ENCODE assay signal across 8 cellular contexts in the genomic region with DNA sequence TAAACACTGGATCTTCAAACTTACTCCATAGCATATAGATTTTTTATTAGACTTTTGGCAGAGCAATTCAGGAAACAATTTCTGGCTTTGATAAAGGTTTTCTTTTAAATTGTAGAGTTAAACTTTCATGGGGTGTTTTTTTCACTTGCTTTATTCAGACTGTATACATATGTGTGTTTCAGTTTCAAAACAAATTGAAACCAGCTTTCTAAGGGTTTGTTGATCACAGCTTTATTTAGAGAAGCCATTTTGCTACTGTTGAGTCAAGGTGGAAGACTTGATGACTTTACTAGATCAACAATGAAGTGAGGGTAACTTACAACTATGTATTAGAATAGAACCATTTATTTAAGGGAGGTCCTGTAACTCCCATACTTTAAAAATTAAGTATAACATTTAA. TPM values are rescaled to one million over a fixed set of nuclear protein-coding genes. Genes with fewer than 3 reads are reported as not detected.
A peak's percentile ranks its signal among the peaks of the same experiment; 100 is the strongest.
DNase-seq lines count a peak whose midpoint lies in the region; ATAC-seq and TF ChIP-seq lines count a peak whose summit lies in the region.

No MANE protein-coding gene starts in this region.

- H3K9me3 Mint-ChIP-seq in CD8-positive, alpha-beta T cell = no peaks in the 10 kb centered on the region
- H3K9me3 Mint-ChIP-seq in activated naive CD8-positive, alpha-beta T cell treated with anti-CD3 and anti-CD28 coated beads, Interleukin-2, amount 50 U/mL, for 24 hours = no peaks in the 10 kb centered on the region

- peaks cover 34% of the 10 kb centered on the region for H3K36me3 Mint-ChIP-seq in CD8-positive, alpha-beta T cell
- peaks cover 26% of the 10 kb centered on the region for H3K36me3 Mint-ChIP-seq in activated naive CD8-positive, alpha-beta T cell treated with anti-CD3 and anti-CD28 coated beads, Interleukin-2, amount 50 U/mL, for 24 hours (ENCODE audit: low read depth)

- H3K27me3 Mint-ChIP-seq in CD8-positive, alpha-beta T cell (ENCODE audit: low read depth) = no peaks in the 10 kb centered on the region
- H3K27me3 Mint-ChIP-seq in activated naive CD8-positive, alpha-beta T cell treated with anti-CD3 and anti-CD28 coated beads, Interleukin-2, amount 50 U/mL, for 24 hours = no peaks in the 10 kb centered on the region

- DNase-seq in CD8-positive, alpha-beta T cell = no peak
- DNase-seq in activated naive CD8-positive, alpha-beta T cell treated with anti-CD3 and anti-CD28 coated beads, Interleukin-2, amount 50 U/mL, for 24 hours = no peak
- no peak for DNase-seq in 8988T
- DNase-seq in NCI-H446 treated with DMSO at 0.1 percent for 48 hours (lab: John Stamatoyannopoulos, UW) = no peak
- DNase-seq in HT-29 (ENCODE audit: low spot score) = no peak
- no peak for DNase-seq in activated effector memory CD4-positive, alpha-beta T cell treated with anti-CD3 and anti-CD28 coated beads, Interleukin-2, amount 50 U/mL, for 16 hours

- TF ChIP-seq CTCF in CD8-positive, alpha-beta T cell (IDR thresholded peaks at IDR 0.05) = no peak

- no peak overlapping the region for H3K27ac ChIP-seq in CD8-positive, alpha-beta T cell (ENCODE audit: low read depth, low read length)

- no peaks in the 10 kb centered on the region for H3K27me3 ChIP-seq in CD8-positive, alpha-beta T cell (ENCODE audit: insufficient read depth, low read length)

- CTCF ChIA-PET in CD8-positive, alpha-beta T cell (lab: Charles Lee) = no interaction called here

- H3K9me3 ChIP-seq in CD8-positive, alpha-beta T cell (ENCODE audit: low read length) = no peaks in the 10 kb centered on the region

- no peak overlapping the region for H3K4me3 ChIP-seq in CD8-positive, alpha-beta T cell (ENCODE audit: low read depth, low read length)

- H3K4me1 ChIP-seq in CD8-positive, alpha-beta T cell (ENCODE audit: insufficient read depth, low read length) = peaks cover 32% of the 10 kb centered on the region

- no peaks in the 10 kb centered on the region for H3K36me3 ChIP-seq in CD8-positive, alpha-beta T cell (ENCODE audit: insufficient read depth, low read length)

- peak overlapping the region; percentile 93 for H3K4me3 Mint-ChIP-seq in CD8-positive, alpha-beta T cell
- peak overlapping the region; percentile 88 for H3K4me3 Mint-ChIP-seq in activated naive CD8-positive, alpha-beta T cell treated with anti-CD3 and anti-CD28 coated beads, Interleukin-2, amount 50 U/mL, for 24 hours

- no peak for ATAC-seq in CD8-positive, alpha-beta T cell
- ATAC-seq in GM19395 (IDR thresholded peaks at IDR 0.05; ENCODE audit: unreplicated experiment) = peak; percentile 70
- peak; percentile 55 for ATAC-seq in HG03135 (IDR thresholded peaks at IDR 0.05; ENCODE audit: unreplicated experiment)
- ATAC-seq in activated naive CD8-positive, alpha-beta T cell treated with anti-CD3 and anti-CD28 coated beads, Interleukin-2, amount 50 U/mL, for 24 hours = no peak

- H3K4me1 Mint-ChIP-seq in CD8-positive, alpha-beta T cell (ENCODE audit: low read depth) = peaks cover 67% of the 10 kb centered on the region
- peaks cover 65% of the 10 kb centered on the region for H3K4me1 Mint-ChIP-seq in activated naive CD8-positive, alpha-beta T cell treated with anti-CD3 and anti-CD28 coated beads, Interleukin-2, amount 50 U/mL, for 24 hours

- no peak overlapping the region for H3K27ac Mint-ChIP-seq in CD8-positive, alpha-beta T cell
- H3K27ac Mint-ChIP-seq in activated naive CD8-positive, alpha-beta T cell treated with anti-CD3 and anti-CD28 coated beads, Interleukin-2, amount 50 U/mL, for 24 hours = peak overlapping the region; percentile 94

- POLR2A ChIA-PET in CD8-positive, alpha-beta T cell (lab: Charles Lee) = interaction anchor here (0.7 to 1.2 kb wide), 2 partner anchors 12 to 105 kb away, joined by 3 to 4 read pairs; a partner anchor contains a TSS

- intact Hi-C loops in CD8-positive, alpha-beta T cell (cut with DNase I, micrococcal nuclease) = no loop called here

RNA-seq across cellular contexts. Expression of a gene that starts 6.2 kb away (rescaled TPM):
- total RNA-seq in CD8-positive, alpha-beta T cell = 10 to 100 TPM; 39.8 to 40.6 TPM
- total RNA-seq in HT-29 (2014; rRNA removed; shearing (Covaris generic)) = 43.1 and 51.3 TPM in 2 replicates

Comparison
In these comparisons a context has a peak if more than half of its experiments do, and no peak if none do; other contexts are left out.
1. ATAC-seq: peak in GM19395 (single experiment) and HG03135 (single experiment); none in CD8-positive, alpha-beta T cell (single experiment) and activated naive CD8-positive, alpha-beta T cell treated with anti-CD3 and anti-CD28 coated beads, Interleukin-2, amount 50 U/mL, for 24 hours (single experiment).